In genomic region chr4:165426769-165427168, GRCh38 we compare ENCODE assay signal across 1 cellular context.
TF ChIP-seq lines count a peak whose summit lies in the region.

No MANE protein-coding gene starts in this region.

TF ChIP-seq in K562, 482 proteins besides CTCF, POLR2A, EP300 and RAD21 (continued from another document):
- TF ChIP-seq PBX2 (CRISPR knock-in tag; IDR thresholded peaks at IDR 0.05; ENCODE audit: low read depth) (no peak), PBX2 (tag; conservative IDR thresholded peaks at IDR 0.05; ENCODE audit: low read depth) (no peak), RBM34 (IDR thresholded peaks at IDR 0.05; ENCODE audit: borderline replicate concordance, insufficient read depth, low read length) (no peak), STAT5A (IDR thresholded peaks at IDR 0.05; ENCODE audit: borderline replicate concordance, low read length) (no peak), ERF (CRISPR knock-in tag; IDR thresholded peaks at IDR 0.05) (no peak), BHLHE40 (IDR thresholded peaks at IDR 0.05; ENCODE audit: low read length) (no peak), BMI1 (IDR thresholded peaks at IDR 0.05; ENCODE audit: low read length) (no peak)
- TF ChIP-seq, protein P1, sequence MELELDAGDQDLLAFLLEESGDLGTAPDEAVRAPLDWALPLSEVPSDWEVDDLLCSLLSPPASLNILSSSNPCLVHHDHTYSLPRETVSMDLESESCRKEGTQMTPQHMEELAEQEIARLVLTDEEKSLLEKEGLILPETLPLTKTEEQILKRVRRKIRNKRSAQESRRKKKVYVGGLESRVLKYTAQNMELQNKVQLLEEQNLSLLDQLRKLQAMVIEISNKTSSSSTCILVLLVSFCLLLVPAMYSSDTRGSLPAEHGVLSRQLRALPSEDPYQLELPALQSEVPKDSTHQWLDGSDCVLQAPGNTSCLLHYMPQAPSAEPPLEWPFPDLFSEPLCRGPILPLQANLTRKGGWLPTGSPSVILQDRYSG (tag; conservative IDR thresholded peaks at IDR 0.05; ENCODE audit: low read depth): peak; percentile 75; the same call in 1 of the 2 replicates
